18 cellular contexts compared by ENCODE assay signal in the genomic region with DNA sequence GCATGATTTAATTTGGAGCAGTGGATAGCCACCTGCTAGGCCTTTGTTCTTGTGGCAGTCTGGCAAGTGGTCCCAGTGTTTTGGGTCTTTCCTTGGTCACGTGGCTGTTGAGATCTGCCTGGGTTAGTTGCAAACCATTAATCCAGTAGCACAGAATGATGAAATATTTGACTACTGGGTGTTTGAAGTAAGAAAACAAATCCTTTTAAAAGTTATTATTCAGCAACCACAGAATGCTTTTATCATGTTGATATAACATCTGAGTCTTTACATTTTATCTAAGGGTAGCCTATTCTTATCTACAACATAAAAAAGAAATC.
DNase-seq lines count a peak whose midpoint lies in the region; ATAC-seq, FAIRE-seq and TF ChIP-seq lines count a peak whose summit lies in the region.
"Had no signal": no experiment of that assay in that cellular context is flagged by ENCODE, and none has a peak within 500 bp of the region (broad histone marks: within the 10 kb centered on the region; RNA-seq: fewer than 3 reads in every experiment).

No MANE protein-coding gene starts in this region.

- intact Hi-C loops in left lung (cut with DNase I) (no loop called here), tibial artery (cut with DNase I; ENCODE audit: low total_unique reads) (no loop called here)

- H3K4me3 ChIP-seq in left lung (no peak overlapping the region), tibial artery (no peak overlapping the region)
- H3K4me3 ChIP-seq: colonic mucosa had no signal

- H3K36me3 ChIP-seq in left lung: no peaks in the 10 kb centered on the region
- H3K36me3 ChIP-seq in tibial artery: no peaks in the 10 kb centered on the region
- H3K36me3 ChIP-seq: colonic mucosa had no signal

- no peaks in the 10 kb centered on the region for H3K9me3 ChIP-seq in left lung
- no peaks in the 10 kb centered on the region for H3K9me3 ChIP-seq in tibial artery
- H3K9me3 ChIP-seq: colonic mucosa had no signal

- no peak overlapping the region for H3K27ac ChIP-seq in left lung
- no peak overlapping the region for H3K27ac ChIP-seq in tibial artery
- H3K27ac ChIP-seq: colonic mucosa had no signal

- DNase-seq in D721Med (ENCODE audit: insufficient read length, low spot score) (no peak), NCI-H1105 (lab: John Stamatoyannopoulos, UW) (peak; percentile 97), NCI-H446 (lab: John Stamatoyannopoulos, UW) (peak; percentile 92 to 95), left lung (no peak), RKO (ENCODE audit: low spot score) (no peak), tibial artery (no peak), DMS114 treated with DMSO at 0.1 percent for 48 hours (lab: John Stamatoyannopoulos, UW; ENCODE audit: unreplicated experiment) (no peak), Kasumi-1 (lab: John Stamatoyannopoulos, UW) (no peak)
- DNase-seq: activated CD4-positive, alpha-beta T cell treated with anti-CD3 and anti-CD28 coated beads for 4 hours; activated T-cell treated with anti-CD3 and anti-CD28 coated beads, Interleukin-2, amount 50 U/mL, for 1 hour; anterior cingulate cortex; colonic mucosa; erythroblast; GF-D8; kidney; stimulated activated CD4-positive, alpha-beta T cell treated with anti-CD3 and anti-CD28 coated beads, Interleukin-4, amount 100 ng/mL, for 24 hours; T-helper 2 cell had no signal

- peak; percentile 53 for FAIRE-seq in D721Med (lab: Jason Lieb, UNC)
- FAIRE-seq: kidney, urothelium cell line had no signal

- TF ChIP-seq CTCF in D721Med (IDR thresholded peaks at IDR 0.05; ENCODE audit: insufficient read depth, missing control alignments) (no peak), left lung (IDR thresholded peaks at IDR 0.05) (no peak), tibial artery (IDR thresholded peaks at IDR 0.05) (no peak)

- H3K4me1 ChIP-seq in left lung (peaks cover 5 to 6% of the 10 kb centered on the region in 2 donors), tibial artery (no peaks in the 10 kb centered on the region)

- peak; percentile 28 for ATAC-seq in left lung

- H3K27me3 ChIP-seq in left lung: no peaks in the 10 kb centered on the region
- H3K27me3 ChIP-seq in tibial artery: no peaks in the 10 kb centered on the region
- H3K27me3 ChIP-seq: colonic mucosa had no signal

Comparison
In these comparisons a context has a peak if more than half of its experiments do, and no peak if none do; other contexts are left out.
1. DNase-seq: peak in NCI-H1105 (single experiment) and NCI-H446 (2 of 2); none in D721Med (single experiment), left lung (0 of 2), RKO (single experiment), tibial artery (0 of 2), DMS114 treated with DMSO at 0.1 percent for 48 hours (single experiment) and Kasumi-1 (0 of 2).